Comparison of ENCODE assay signal across 22 cellular contexts in genomic region chr2:42076357-42076921, GRCh38. TPM values are rescaled to one million over a fixed set of nuclear protein-coding genes. Genes with fewer than 3 reads are reported as not detected.
DNase-seq lines count a peak whose midpoint lies in the region; ATAC-seq, FAIRE-seq and TF ChIP-seq lines count a peak whose summit lies in the region.
"Had no signal": no experiment of that assay in that cellular context is flagged by ENCODE, and none has a peak within 500 bp of the region (broad histone marks: within the 10 kb centered on the region; RNA-seq: fewer than 3 reads in every experiment).

No MANE protein-coding gene starts in this region.

- peaks cover 51% of the 10 kb centered on the region for H3K27me3 Mint-ChIP-seq in central memory CD8-positive, alpha-beta T cell

- H3K36me3 Mint-ChIP-seq in central memory CD8-positive, alpha-beta T cell (ENCODE audit: insufficient read depth) = no peaks in the 10 kb centered on the region
- H3K36me3 Mint-ChIP-seq: CD4-positive, alpha-beta memory T cell had no signal

- TF ChIP-seq CTCF in HepG2 (CRISPR knock-in tag; IDR thresholded peaks at IDR 0.05) = no peak
- TF ChIP-seq CTCF in right lobe of liver (IDR thresholded peaks at IDR 0.05) = no peak
- TF ChIP-seq CTCF in upper lobe of right lung (IDR thresholded peaks at IDR 0.05) = no peak
- TF ChIP-seq CTCF in ascending aorta (IDR thresholded peaks at IDR 0.05) = no peak
- no peak for TF ChIP-seq CTCF in colonic mucosa (IDR thresholded peaks at IDR 0.05)

- TF ChIP-seq POLR2A in HepG2 (IDR thresholded peaks at IDR 0.05; ENCODE audit: insufficient read depth in 1 of 2, low read depth in 2 of 2, low read length in 2 of 2) = no peak
- no peak for TF ChIP-seq POLR2A in right lobe of liver (IDR thresholded peaks at IDR 0.05)

- CTCF ChIA-PET in HepG2 (lab: Yijun Ruan, JAX; ENCODE audit: low intra/inter-chr PET ratio, low total read pairs) = interaction anchor here (1.7 kb wide), 1 partner anchor 206 kb away, joined by 13 read pairs; no protein-coding TSS in a partner anchor

- H3K27me3 ChIP-seq in HepG2 (ENCODE audit: control insufficient read depth in 1 of 2, insufficient read depth in 2 of 2, low read length in 2 of 2) = peaks cover 2 to 34% of the 10 kb centered on the region in 2 experiments; a peak in 4 of 5 replicates
- no peaks in the 10 kb centered on the region for H3K27me3 ChIP-seq in right lobe of liver
- H3K27me3 ChIP-seq in upper lobe of right lung = no peaks in the 10 kb centered on the region
- H3K27me3 ChIP-seq in ascending aorta = no peaks in the 10 kb centered on the region
- H3K27me3 ChIP-seq in colonic mucosa = no peaks in the 10 kb centered on the region

- no peak overlapping the region for H3K9ac ChIP-seq in HepG2 (ENCODE audit: insufficient read depth, low read depth, low read length)
- H3K9ac ChIP-seq in colonic mucosa (ENCODE audit: low read depth in 2 of 2, low read length in 2 of 2) = no peak overlapping the region
- H3K9ac ChIP-seq: GM23248 had no signal

- 44% methylated on average over 7 of the region's 7 CpGs for WGBS in HepG2 (ENCODE audit: low lambda C conversion rate)
- WGBS in right lobe of liver (ENCODE audit: insufficient coverage, low coverage, low lambda C conversion rate, missing lambda C conversion rate) = 73% methylated on average over 2 of the region's 7 CpGs

- H3K4me1 ChIP-seq in HepG2 (ENCODE audit: insufficient read depth, low read length) (peaks cover 14% of the 10 kb centered on the region), right lobe of liver (no peaks in the 10 kb centered on the region), upper lobe of right lung (peaks cover 20% of the 10 kb centered on the region), ascending aorta (no peaks in the 10 kb centered on the region), colonic mucosa (peaks cover 15% of the 10 kb centered on the region)
- H3K4me1 ChIP-seq: HAP-1 had no signal

- H2AFZ ChIP-seq in HepG2 (ENCODE audit: low read length) = no peak overlapping the region
- H2AFZ ChIP-seq: GM23248 had no signal

- no peak overlapping the region for H3K4me2 ChIP-seq in HepG2 (ENCODE audit: low read depth, low read length)

- H3K36me3 ChIP-seq in HepG2 (replicated peaks in 1 of 2; ENCODE audit: control insufficient read depth in 1 of 2, insufficient read depth in 2 of 2, low read length in 2 of 2) = no peaks in the 10 kb centered on the region
- H3K36me3 ChIP-seq in right lobe of liver = no peaks in the 10 kb centered on the region
- no peaks in the 10 kb centered on the region for H3K36me3 ChIP-seq in upper lobe of right lung
- no peaks in the 10 kb centered on the region for H3K36me3 ChIP-seq in ascending aorta
- no peaks in the 10 kb centered on the region for H3K36me3 ChIP-seq in colonic mucosa
- H3K36me3 ChIP-seq: HAP-1 had no signal

- in situ Hi-C loops in HepG2 (cut with HindIII; ENCODE audit: extremely low pct_ligation_motif_present, low pct_unique_long_range_greater_than_20kb) = no loop called here

- no peaks in the 10 kb centered on the region for H3K4me1 Mint-ChIP-seq in central memory CD8-positive, alpha-beta T cell
- H3K4me1 Mint-ChIP-seq: B cell; CD4-positive, alpha-beta memory T cell had no signal

- H3K4me3 ChIP-seq in HepG2 (replicated peaks in 1 of 3; ENCODE audit: insufficient read depth in 1 of 3, low read depth in 2 of 3, low read length in 3 of 3) (no peak overlapping the region), right lobe of liver (no peak overlapping the region), upper lobe of right lung (no peak overlapping the region), ascending aorta (no peak overlapping the region), colonic mucosa (no peak overlapping the region)
- H3K4me3 ChIP-seq: GM23248, HAP-1 had no signal

- H3K9me3 ChIP-seq in HepG2 (ENCODE audit: low read length) (no peaks in the 10 kb centered on the region), right lobe of liver (no peaks in the 10 kb centered on the region), upper lobe of right lung (no peaks in the 10 kb centered on the region), ascending aorta (no peaks in the 10 kb centered on the region), colonic mucosa (no peaks in the 10 kb centered on the region)
- H3K9me3 ChIP-seq: HAP-1 had no signal

- H3K79me2 ChIP-seq in HepG2 (ENCODE audit: insufficient read depth, low read length) = no peaks in the 10 kb centered on the region

- H3K9me3 Mint-ChIP-seq in central memory CD8-positive, alpha-beta T cell = no peaks in the 10 kb centered on the region
- H3K9me3 Mint-ChIP-seq: CD4-positive, alpha-beta memory T cell; HFFc6 had no signal

- H3K27ac ChIP-seq in HepG2 (ENCODE audit: extremely low read length, insufficient read depth, low read length) (no peak overlapping the region), right lobe of liver (no peak overlapping the region), upper lobe of right lung (no peak overlapping the region), ascending aorta (no peak overlapping the region), colonic mucosa (no peak overlapping the region)
- H3K27ac ChIP-seq: 22Rv1, GM23248 had no signal

- POLR2A ChIA-PET in HepG2 (lab: Yijun Ruan, JAX) = no interaction called here

- no peak overlapping the region for H3K4me3 Mint-ChIP-seq in central memory CD8-positive, alpha-beta T cell
- H3K4me3 Mint-ChIP-seq: B cell; CD4-positive, alpha-beta memory T cell; HFFc6 had no signal

- H3K27ac Mint-ChIP-seq in central memory CD8-positive, alpha-beta T cell (ENCODE audit: low read depth) = peak overlapping the region; percentile 33
- H3K27ac Mint-ChIP-seq: B cell, HFFc6 had no signal

- FAIRE-seq in HepG2 (lab: Jason Lieb, UNC) = no peak
- peak; percentile 31 for FAIRE-seq in HTR-8/SVneo (lab: Jason Lieb, UNC)
- FAIRE-seq: A204.1, G401.6, GM12892, GM19239 had no signal

- no peak for TF ChIP-seq EP300 in HepG2 (IDR thresholded peaks at IDR 0.05; ENCODE audit: low read depth in 2 of 2, low read length in 2 of 2)
- TF ChIP-seq EP300 in HepG2 (CRISPR knock-in tag; IDR thresholded peaks at IDR 0.05; ENCODE audit: borderline replicate concordance) = no peak

- DNase-seq in HepG2 (ENCODE audit: low spot score) (no peak), right lobe of liver (no peak), HTR-8/SVneo (ENCODE audit: insufficient read length, low spot score) (no peak), upper lobe of right lung (no peak), ascending aorta (ENCODE audit: low spot score in 2 of 2) (no peak), NCI-H1092 (lab: John Stamatoyannopoulos, UW) (no peak), colonic mucosa (no peak)
- no peak for DNase-seq in central memory CD8-positive, alpha-beta T cell (ENCODE audit: low spot score in 2 of 2)
- DNase-seq: C1 segment of cervical spinal cord; CD4-positive, alpha-beta memory T cell; COR-L47; DMS153; DND-41; GM23248; HFFc6 had no signal

- BruUV-seq in HepG2 (replicated peaks; lab: Mats Ljungman, UMichigan) = no TSS peak

- TF ChIP-seq RAD21 in HepG2 (CRISPR knock-in tag; IDR thresholded peaks at IDR 0.05) = no peak

- H4K20me1 ChIP-seq in HepG2 (ENCODE audit: insufficient read depth, low read length) = no peaks in the 10 kb centered on the region

- intact Hi-C loops in HepG2 (cut with micrococcal nuclease; ENCODE audit: unreplicated experiment) (no loop called here), right lobe of liver (cut with DNase I) (no loop called here), upper lobe of right lung (cut with DNase I) (no loop called here), ascending aorta (cut with DNase I) (no loop called here), colonic mucosa (cut with DNase I) (no loop called here)

- ATAC-seq in HepG2 = no peak
- ATAC-seq in right lobe of liver = no peak
- ATAC-seq in central memory CD8-positive, alpha-beta T cell (replicated peaks; ENCODE audit: extremely low read depth, poor library complexity, severe bottlenecking) = no peak
- ATAC-seq in upper lobe of right lung = peak; percentile 27

TF ChIP-seq in HepG2, 621 proteins besides CTCF, POLR2A, EP300 and RAD21 (continues in another document):
- no peak for TF ChIP-seq ZNF678 (CRISPR knock-in tag; IDR thresholded peaks at IDR 0.05)

RNA-seq across cellular contexts. Expression of gene PKDCC, which starts 28.6 kb away (rescaled TPM):
- total RNA-seq in HepG2 (2016; rRNA removed; fragmentation: Illumina TruSeq; extraction: Trizol) (28.5 and 52.6 TPM in 2 replicates), right lobe of liver (10 to 100 TPM in 4 of 6 experiments, 1 to 10 TPM in 2; 8.2 to 20.9 (median 12.3) TPM), upper lobe of right lung (65.5 TPM), ascending aorta (210 TPM), colonic mucosa (100 to 1,000 TPM in 1 of 2 donors, 10 to 100 TPM in 1; 61.3 to 125 TPM)
- total RNA-seq in HepG2 (2016; cell fraction: cytosol; rRNA removed; fragmentation: Illumina TruSeq; extraction: Trizol; ENCODE audit: low read depth) = 29.8 and 32.7 TPM in 2 replicates
- total RNA-seq in HepG2 (2016; cell fraction: insoluble cytoplasmic fraction; rRNA removed; fragmentation: Illumina TruSeq; extraction: Trizol) = 26.0 and 48.3 TPM in 2 replicates
- 54.4 and 56.9 TPM in 2 replicates for total RNA-seq in HepG2 (2016; cell fraction: membrane; rRNA removed; fragmentation: Illumina TruSeq; extraction: Trizol)
- 54.4 and 55.1 TPM in 2 replicates for total RNA-seq in HepG2 (2016; cell fraction: nucleus; rRNA removed; fragmentation: Illumina TruSeq; extraction: Trizol)
- 58.8 and 61.3 TPM in 2 replicates for polyA plus RNA-seq in HepG2 (2011; rRNA removed)
- 38.5 and 60.7 TPM in 2 replicates for polyA plus RNA-seq in HepG2 (2011; cell fraction: cytosol; rRNA removed)
- 143 and 171 TPM in 2 replicates for polyA plus RNA-seq in HepG2 (2011; cell fraction: nucleus; rRNA removed)
- polyA plus RNA-seq in HepG2 (2012) = 40.4 and 41.4 TPM in 2 replicates
- polyA plus RNA-seq in HepG2 (2016; cell fraction: cytosol; fragmentation: Illumina TruSeq; extraction: Trizol; ENCODE audit: low read depth) = 17.4 and 18.8 TPM in 2 replicates
- 22.6 and 27.6 TPM in 2 replicates for polyA plus RNA-seq in HepG2 (2016; cell fraction: insoluble cytoplasmic fraction; fragmentation: Illumina TruSeq; extraction: Trizol; ENCODE audit: low read depth)
- polyA plus RNA-seq in HepG2 (2016; cell fraction: membrane; fragmentation: Illumina TruSeq; extraction: Trizol; ENCODE audit: low read depth) = 33.9 and 35.9 TPM in 2 replicates
- 102 and 113 TPM in 2 replicates for polyA plus RNA-seq in HepG2 (2016; cell fraction: nucleus; fragmentation: Illumina TruSeq; extraction: Trizol; ENCODE audit: insufficient read depth, low read depth)
- 71.1 and 76.2 TPM in 2 replicates for polyA minus RNA-seq in HepG2 (2011; rRNA and poly(A)+ RNA removed; ENCODE audit: low replicate concordance)
- 18.8 and 24.4 TPM in 2 replicates for polyA minus RNA-seq in HepG2 (2011; cell fraction: cytosol; rRNA and poly(A)+ RNA removed)
- polyA minus RNA-seq in HepG2 (2011; cell fraction: nucleus; rRNA and poly(A)+ RNA removed) = 23.2 and 26.8 TPM in 2 replicates
- total RNA-seq: CD4-positive, alpha-beta memory T cell; HFFc6 had no signal
